In the genomic region with DNA sequence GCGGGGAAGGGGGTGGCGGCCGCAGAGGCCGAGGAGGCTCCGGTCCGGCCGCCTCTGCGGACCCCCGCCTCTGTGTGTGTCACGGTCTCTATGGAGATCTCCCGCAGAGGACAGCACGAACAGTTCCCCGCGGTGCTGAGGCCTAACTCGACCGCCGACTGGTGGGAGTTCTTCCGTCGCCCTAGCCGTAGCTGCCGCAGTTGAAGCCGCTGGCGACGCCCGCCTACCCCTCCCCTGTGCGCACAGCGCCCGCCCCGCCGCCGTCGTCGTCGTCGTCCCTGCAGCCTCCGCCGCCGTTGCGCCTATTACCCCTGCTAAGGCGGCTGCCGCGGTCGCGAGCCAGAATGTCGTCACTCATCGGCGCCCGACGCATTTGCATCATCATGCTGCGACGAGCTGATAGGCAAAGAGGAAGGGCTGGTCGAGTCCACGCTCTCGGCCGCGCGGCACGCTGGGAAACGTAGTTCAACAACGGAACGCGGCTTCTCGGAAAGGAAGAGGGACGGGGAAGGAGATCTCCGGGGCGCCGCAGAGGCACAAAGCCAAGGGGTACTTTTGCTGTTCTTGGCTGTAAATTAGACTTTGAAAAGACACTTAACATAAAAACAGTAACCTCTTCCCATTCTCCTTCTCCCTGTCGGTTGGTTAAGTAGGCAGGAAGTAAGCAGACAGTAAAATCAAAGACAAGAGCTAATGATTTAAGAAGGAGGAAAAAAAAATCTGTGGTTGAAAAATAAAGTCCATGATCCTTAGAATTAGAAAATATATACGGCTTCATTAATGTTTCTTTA, we compare ENCODE assay signal across 1 cellular context.
TF ChIP-seq lines count a peak whose summit lies in the region.

A gene (minus strand): TSS at position 346 of the 791 bp plus-strand sequence. CDS start 538 bp downstream, outside the sequence.

TF ChIP-seq in K562, 482 proteins besides CTCF, POLR2A, EP300 and RAD21 (continued from another document and continues in another):
- TF ChIP-seq, protein P1, sequence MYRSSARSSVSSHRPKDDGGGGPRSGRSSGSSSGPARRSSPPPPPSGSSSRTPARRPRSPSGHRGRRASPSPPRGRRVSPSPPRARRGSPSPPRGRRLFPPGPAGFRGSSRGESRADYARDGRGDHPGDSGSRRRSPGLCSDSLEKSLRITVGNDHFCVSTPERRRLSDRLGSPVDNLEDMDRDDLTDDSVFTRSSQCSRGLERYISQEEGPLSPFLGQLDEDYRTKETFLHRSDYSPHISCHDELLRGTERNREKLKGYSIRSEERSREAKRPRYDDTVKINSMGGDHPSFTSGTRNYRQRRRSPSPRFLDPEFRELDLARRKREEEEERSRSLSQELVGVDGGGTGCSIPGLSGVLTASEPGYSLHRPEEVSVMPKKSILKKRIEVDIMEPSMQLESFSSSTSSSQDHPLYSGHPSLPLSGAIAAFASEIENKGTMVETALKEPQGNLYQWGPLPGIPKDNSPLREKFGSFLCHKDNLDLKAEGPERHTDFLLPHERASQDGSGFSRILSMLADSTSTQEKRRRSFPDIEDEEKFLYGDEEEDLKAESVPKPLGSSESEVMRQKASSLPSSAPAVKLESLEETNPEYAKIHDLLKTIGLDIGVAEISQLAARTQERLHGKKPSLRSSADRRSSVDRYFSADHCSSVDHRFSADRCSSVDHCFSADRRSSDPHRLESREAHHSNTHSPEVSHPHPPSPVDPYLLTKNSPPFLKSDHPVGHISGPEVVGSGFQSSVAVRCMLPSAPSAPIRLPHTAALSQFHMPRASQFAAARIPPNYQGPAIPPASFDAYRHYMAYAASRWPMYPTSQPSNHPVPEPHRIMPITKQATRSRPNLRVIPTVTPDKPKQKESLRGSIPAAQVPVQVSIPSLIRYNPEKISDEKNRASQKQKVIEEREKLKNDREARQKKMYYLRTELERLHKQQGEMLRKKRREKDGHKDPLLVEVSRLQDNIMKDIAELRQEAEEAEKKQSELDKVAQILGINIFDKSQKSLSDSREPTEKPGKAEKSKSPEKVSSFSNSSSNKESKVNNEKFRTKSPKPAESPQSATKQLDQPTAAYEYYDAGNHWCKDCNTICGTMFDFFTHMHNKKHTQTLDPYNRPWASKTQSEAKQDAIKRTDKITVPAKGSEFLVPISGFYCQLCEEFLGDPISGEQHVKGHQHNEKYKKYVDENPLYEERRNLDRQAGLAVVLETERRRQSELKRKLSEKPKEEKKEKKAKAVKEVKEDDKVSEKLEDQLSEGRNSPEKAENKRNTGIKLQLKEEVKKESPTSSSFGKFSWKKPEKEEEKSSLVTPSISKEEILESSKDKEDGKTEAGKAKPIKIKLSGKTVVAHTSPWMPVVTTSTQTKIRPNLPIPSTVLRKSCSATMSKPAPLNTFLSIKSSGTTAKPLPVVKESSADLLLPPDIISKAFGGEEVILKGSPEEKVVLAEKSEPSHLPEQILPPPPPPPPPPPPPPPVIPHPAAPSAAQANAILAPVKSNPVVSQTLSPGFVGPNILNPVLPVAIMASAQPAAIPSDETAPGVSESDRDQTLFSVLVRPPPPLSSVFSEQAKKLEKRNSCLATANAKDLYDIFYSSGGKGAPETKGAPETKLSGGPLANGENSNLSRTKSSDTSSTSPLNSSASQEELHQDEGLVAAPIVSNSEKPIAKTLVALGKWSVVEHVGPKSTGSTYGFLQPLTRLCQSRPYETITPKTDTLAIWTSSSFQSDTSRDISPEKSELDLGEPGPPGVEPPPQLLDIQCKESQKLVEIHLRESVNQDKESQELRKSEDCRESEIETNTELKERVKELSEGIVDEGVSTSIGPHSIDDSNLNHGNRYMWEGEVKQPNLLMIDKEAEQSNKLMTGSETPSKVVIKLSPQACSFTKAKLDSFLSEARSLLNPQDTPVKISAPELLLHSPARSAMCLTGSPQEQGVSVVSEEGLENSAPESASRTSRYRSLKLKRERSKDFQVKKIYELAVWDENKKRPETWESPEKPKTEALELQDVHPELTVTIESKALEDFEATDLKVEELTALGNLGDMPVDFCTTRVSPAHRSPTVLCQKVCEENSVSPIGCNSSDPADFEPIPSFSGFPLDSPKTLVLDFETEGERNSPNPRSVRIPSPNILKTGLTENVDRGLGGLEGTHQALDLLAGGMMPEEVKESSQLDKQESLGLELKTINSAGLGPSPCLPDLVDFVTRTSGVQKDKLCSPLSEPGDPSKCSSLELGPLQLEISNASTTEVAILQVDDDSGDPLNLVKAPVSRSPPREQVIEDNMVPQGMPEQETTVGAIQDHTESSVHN (IDR thresholded peaks at IDR 0.05; ENCODE audit: borderline replicate concordance in 1 of 2, low read depth in 1 of 2): no peak; a peak in 1 of 4 replicates
- TF ChIP-seq KDM2B (CRISPR knock-in tag; IDR thresholded peaks at IDR 0.05): no peak
- peak; percentile 57; the same call in 1 of the 2 replicates for TF ChIP-seq HDAC2 (IDR thresholded peaks at IDR 0.05)
- no peak; the same call in 1 of the 2 replicates for TF ChIP-seq TOE1 (IDR thresholded peaks at IDR 0.05; ENCODE audit: borderline replicate concordance)
- TF ChIP-seq TOE1 (CRISPR knock-in tag; IDR thresholded peaks at IDR 0.05; ENCODE audit: borderline replicate concordance, low read depth): peak; percentile 87
- TF ChIP-seq ZNF707 (CRISPR knock-in tag; conservative IDR thresholded peaks at IDR 0.05): no peak
- no peak; the same call in 1 of the 2 replicates for TF ChIP-seq SRSF1 (IDR thresholded peaks at IDR 0.05; ENCODE audit: low read depth, low read length)
- no peak; the same call in 1 of the 2 replicates for TF ChIP-seq EP400 (IDR thresholded peaks at IDR 0.05)
- TF ChIP-seq ZZZ3 (IDR thresholded peaks at IDR 0.05): 0 out of 2 replicates have a peak, but pooled peaks have one; percentile 38
- TF ChIP-seq, protein P2, sequence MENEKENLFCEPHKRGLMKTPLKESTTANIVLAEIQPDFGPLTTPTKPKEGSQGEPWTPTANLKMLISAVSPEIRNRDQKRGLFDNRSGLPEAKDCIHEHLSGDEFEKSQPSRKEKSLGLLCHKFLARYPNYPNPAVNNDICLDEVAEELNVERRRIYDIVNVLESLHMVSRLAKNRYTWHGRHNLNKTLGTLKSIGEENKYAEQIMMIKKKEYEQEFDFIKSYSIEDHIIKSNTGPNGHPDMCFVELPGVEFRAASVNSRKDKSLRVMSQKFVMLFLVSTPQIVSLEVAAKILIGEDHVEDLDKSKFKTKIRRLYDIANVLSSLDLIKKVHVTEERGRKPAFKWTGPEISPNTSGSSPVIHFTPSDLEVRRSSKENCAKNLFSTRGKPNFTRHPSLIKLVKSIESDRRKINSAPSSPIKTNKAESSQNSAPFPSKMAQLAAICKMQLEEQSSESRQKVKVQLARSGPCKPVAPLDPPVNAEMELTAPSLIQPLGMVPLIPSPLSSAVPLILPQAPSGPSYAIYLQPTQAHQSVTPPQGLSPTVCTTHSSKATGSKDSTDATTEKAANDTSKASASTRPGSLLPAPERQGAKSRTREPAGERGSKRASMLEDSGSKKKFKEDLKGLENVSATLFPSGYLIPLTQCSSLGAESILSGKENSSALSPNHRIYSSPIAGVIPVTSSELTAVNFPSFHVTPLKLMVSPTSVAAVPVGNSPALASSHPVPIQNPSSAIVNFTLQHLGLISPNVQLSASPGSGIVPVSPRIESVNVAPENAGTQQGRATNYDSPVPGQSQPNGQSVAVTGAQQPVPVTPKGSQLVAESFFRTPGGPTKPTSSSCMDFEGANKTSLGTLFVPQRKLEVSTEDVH (IDR thresholded peaks at IDR 0.05; ENCODE audit: low read depth, partially characterized antibody): peak; percentile 98
- peak; percentile 81 for TF ChIP-seq KAT2B (IDR thresholded peaks at IDR 0.05; ENCODE audit: low read depth, low read length)
- TF ChIP-seq ZBED1 (IDR thresholded peaks at IDR 0.05): peak; percentile 92
- no peak for TF ChIP-seq NCOA2 (IDR thresholded peaks at IDR 0.05; ENCODE audit: partially characterized antibody in 2 of 2)
- no peak for TF ChIP-seq SMARCC2 (IDR thresholded peaks at IDR 0.05; ENCODE audit: low read depth)
- TF ChIP-seq POLR3A (IDR thresholded peaks at IDR 0.05; ENCODE audit: borderline replicate concordance, extremely low read depth, insufficient read depth, insufficient read length): no peak
- 0 out of 2 replicates have a peak, but pooled peaks have one; percentile 36 for TF ChIP-seq NFATC3 (IDR thresholded peaks at IDR 0.05)
- peak; percentile 20; the same call in 1 of the 2 replicates for TF ChIP-seq TEAD4 (IDR thresholded peaks at IDR 0.05; ENCODE audit: low read length)
- no peak for TF ChIP-seq TEAD4 (CRISPR knock-in tag; IDR thresholded peaks at IDR 0.05; ENCODE audit: borderline replicate concordance)
- TF ChIP-seq RFX5 (IDR thresholded peaks at IDR 0.05; ENCODE audit: low read depth, low read length): peak; percentile 75
- peak; percentile 54 for TF ChIP-seq HMGN3 (IDR thresholded peaks at IDR 0.05; ENCODE audit: borderline replicate concordance, extremely low read depth, insufficient read length, low read depth, low read length)
- TF ChIP-seq ZNF436 (CRISPR knock-in tag; IDR thresholded peaks at IDR 0.05): no peak
- TF ChIP-seq, protein P3, sequence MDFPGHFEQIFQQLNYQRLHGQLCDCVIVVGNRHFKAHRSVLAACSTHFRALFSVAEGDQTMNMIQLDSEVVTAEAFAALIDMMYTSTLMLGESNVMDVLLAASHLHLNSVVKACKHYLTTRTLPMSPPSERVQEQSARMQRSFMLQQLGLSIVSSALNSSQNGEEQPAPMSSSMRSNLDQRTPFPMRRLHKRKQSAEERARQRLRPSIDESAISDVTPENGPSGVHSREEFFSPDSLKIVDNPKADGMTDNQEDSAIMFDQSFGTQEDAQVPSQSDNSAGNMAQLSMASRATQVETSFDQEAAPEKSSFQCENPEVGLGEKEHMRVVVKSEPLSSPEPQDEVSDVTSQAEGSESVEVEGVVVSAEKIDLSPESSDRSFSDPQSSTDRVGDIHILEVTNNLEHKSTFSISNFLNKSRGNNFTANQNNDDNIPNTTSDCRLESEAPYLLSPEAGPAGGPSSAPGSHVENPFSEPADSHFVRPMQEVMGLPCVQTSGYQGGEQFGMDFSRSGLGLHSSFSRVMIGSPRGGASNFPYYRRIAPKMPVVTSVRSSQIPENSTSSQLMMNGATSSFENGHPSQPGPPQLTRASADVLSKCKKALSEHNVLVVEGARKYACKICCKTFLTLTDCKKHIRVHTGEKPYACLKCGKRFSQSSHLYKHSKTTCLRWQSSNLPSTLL (IDR thresholded peaks at IDR 0.05): no peak
- TF ChIP-seq, protein P4, sequence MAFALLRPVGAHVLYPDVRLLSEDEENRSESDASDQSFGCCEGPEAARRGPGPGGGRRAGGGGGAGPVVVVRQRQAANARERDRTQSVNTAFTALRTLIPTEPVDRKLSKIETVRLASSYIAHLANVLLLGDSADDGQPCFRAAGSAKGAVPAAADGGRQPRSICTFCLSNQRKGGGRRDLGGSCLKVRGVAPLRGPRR (CRISPR knock-in tag; IDR thresholded peaks at IDR 0.05): no peak
- TF ChIP-seq, protein P5, sequence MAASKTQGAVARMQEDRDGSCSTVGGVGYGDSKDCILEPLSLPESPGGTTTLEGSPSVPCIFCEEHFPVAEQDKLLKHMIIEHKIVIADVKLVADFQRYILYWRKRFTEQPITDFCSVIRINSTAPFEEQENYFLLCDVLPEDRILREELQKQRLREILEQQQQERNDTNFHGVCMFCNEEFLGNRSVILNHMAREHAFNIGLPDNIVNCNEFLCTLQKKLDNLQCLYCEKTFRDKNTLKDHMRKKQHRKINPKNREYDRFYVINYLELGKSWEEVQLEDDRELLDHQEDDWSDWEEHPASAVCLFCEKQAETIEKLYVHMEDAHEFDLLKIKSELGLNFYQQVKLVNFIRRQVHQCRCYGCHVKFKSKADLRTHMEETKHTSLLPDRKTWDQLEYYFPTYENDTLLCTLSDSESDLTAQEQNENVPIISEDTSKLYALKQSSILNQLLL (CRISPR knock-in tag; IDR thresholded peaks at IDR 0.05; ENCODE audit: borderline replicate concordance): no peak
- TF ChIP-seq, protein P6, sequence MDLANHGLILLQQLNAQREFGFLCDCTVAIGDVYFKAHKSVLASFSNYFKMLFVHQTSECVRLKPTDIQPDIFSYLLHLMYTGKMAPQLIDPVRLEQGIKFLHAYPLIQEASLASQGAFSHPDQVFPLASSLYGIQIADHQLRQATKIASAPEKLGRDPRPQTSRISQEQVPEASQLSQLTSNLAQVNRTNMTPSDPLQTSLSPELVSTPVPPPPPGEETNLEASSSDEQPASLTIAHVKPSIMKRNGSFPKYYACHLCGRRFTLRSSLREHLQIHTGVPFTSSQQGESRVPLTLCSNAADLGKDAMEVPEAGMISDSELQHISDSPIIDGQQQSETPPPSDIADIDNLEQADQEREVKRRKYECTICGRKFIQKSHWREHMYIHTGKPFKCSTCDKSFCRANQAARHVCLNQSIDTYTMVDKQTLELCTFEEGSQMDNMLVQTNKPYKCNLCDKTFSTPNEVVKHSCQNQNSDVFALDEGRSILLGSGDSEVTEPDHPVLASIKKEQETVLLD (IDR thresholded peaks at IDR 0.05): peak; percentile 88
- peak; percentile 71 to 89; a peak in 2 of 4 replicates for TF ChIP-seq SIN3A (IDR thresholded peaks at IDR 0.05; ENCODE audit: borderline replicate concordance in 2 of 2, control insufficient read depth in 1 of 2, low read depth in 2 of 2, low read length in 2 of 2)
- TF ChIP-seq ZC3H11A (IDR thresholded peaks at IDR 0.05; ENCODE audit: low read depth, low read length): no peak; the same call in 1 of the 2 replicates
- TF ChIP-seq GABPB2 (CRISPR knock-in tag; conservative IDR thresholded peaks at IDR 0.05): no peak
- TF ChIP-seq SAFB2 (IDR thresholded peaks at IDR 0.05; ENCODE audit: borderline replicate concordance, low read depth, low read length, severe bottlenecking): no peak
- TF ChIP-seq FOXJ2 (tag; IDR thresholded peaks at IDR 0.05): peak; percentile 86
- peak; percentile 49; the same call in 1 of the 2 replicates for TF ChIP-seq FOXM1 (IDR thresholded peaks at IDR 0.05; ENCODE audit: low read depth)
- TF ChIP-seq FOXM1 (CRISPR knock-in tag; IDR thresholded peaks at IDR 0.05; ENCODE audit: low read depth): no peak; the same call in 1 of the 2 replicates
- TF ChIP-seq, protein P7, sequence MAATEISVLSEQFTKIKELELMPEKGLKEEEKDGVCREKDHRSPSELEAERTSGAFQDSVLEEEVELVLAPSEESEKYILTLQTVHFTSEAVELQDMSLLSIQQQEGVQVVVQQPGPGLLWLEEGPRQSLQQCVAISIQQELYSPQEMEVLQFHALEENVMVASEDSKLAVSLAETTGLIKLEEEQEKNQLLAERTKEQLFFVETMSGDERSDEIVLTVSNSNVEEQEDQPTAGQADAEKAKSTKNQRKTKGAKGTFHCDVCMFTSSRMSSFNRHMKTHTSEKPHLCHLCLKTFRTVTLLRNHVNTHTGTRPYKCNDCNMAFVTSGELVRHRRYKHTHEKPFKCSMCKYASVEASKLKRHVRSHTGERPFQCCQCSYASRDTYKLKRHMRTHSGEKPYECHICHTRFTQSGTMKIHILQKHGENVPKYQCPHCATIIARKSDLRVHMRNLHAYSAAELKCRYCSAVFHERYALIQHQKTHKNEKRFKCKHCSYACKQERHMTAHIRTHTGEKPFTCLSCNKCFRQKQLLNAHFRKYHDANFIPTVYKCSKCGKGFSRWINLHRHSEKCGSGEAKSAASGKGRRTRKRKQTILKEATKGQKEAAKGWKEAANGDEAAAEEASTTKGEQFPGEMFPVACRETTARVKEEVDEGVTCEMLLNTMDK (IDR thresholded peaks at IDR 0.05; ENCODE audit: borderline replicate concordance, insufficient read depth, low read depth, low read length, poor library complexity, severe bottlenecking): no peak
